In genomic region chr11:134332782-134333181, GRCh38 we compare ENCODE assay signal across 12 cellular contexts. TPM values are rescaled to one million over a fixed set of nuclear protein-coding genes. Genes with fewer than 3 reads are reported as not detected.
A peak's percentile ranks its signal among the peaks of the same experiment; 100 is the strongest.
DNase-seq lines count a peak whose midpoint lies in the region; ATAC-seq and TF ChIP-seq lines count a peak whose summit lies in the region.
"Had no signal": no experiment of that assay in that cellular context is flagged by ENCODE, and none has a peak within 500 bp of the region (broad histone marks: within the 10 kb centered on the region; RNA-seq: fewer than 3 reads in every experiment).

No MANE protein-coding gene starts in this region.

- H3K27ac ChIP-seq in mesodermal cell (ENCODE audit: low read depth, low read length, severe bottlenecking) (no peak overlapping the region), right cardiac atrium (ENCODE audit: low read length) (no peak overlapping the region), MM.1S (ENCODE audit: low read length) (no peak overlapping the region)
- H3K27ac ChIP-seq: spleen had no signal

- H3F3A ChIP-seq in MM.1S (ENCODE audit: insufficient read depth, low read length): no peaks in the 10 kb centered on the region

- no peaks in the 10 kb centered on the region for H3K79me2 ChIP-seq in MM.1S (ENCODE audit: low read length)

- ATAC-seq in right cardiac atrium: no peak

- DNase-seq in activated naive CD4-positive, alpha-beta T cell treated with anti-CD3 and anti-CD28 coated beads, Interleukin-2, amount 50 U/mL, for 16 hours: no peak
- DNase-seq in type B pancreatic cell (ENCODE audit: extremely low spot score, unreplicated experiment) (no peak), NCI-H82 (lab: John Stamatoyannopoulos, UW) (no peak), right cardiac atrium (no peak), MM.1S (no peak)
- DNase-seq: NCI-H187 treated with DMSO at 0.1 percent for 48 hours had no signal

- H3K27me3 Mint-ChIP-seq in activated naive CD4-positive, alpha-beta T cell treated with anti-CD3 and anti-CD28 coated beads, Interleukin-2, amount 50 U/mL, for 24 hours: peaks cover 2% of the 10 kb centered on the region
- peaks cover 10% of the 10 kb centered on the region for H3K27me3 Mint-ChIP-seq in activated naive CD8-positive, alpha-beta T cell
- peaks cover 73% of the 10 kb centered on the region for H3K27me3 Mint-ChIP-seq in type B pancreatic cell

- no peaks in the 10 kb centered on the region for H3K36me3 ChIP-seq in mesodermal cell (ENCODE audit: control insufficient read depth, insufficient read depth, low read length)
- no peaks in the 10 kb centered on the region for H3K36me3 ChIP-seq in MM.1S (replicated peaks; ENCODE audit: insufficient read depth, low read length)
- H3K36me3 ChIP-seq: spleen had no signal

- no peak overlapping the region for H2AFZ ChIP-seq in MM.1S (ENCODE audit: low read length)

- 56 to 100% methylated on average over 1 to 7 of the region's 7 CpGs for WGBS in mesodermal cell (ENCODE audit: insufficient coverage in 2 of 2), 2 experiments
- WGBS in right cardiac atrium: 46% methylated on average over 7 of the region's 7 CpGs

- H3K4me1 ChIP-seq in mesodermal cell (ENCODE audit: control insufficient read depth, insufficient read depth, low read length, poor library complexity, severe bottlenecking) (no peaks in the 10 kb centered on the region), right cardiac atrium (ENCODE audit: control insufficient read depth, insufficient read depth, low read length) (peaks cover 7% of the 10 kb centered on the region), MM.1S (ENCODE audit: low read length) (no peaks in the 10 kb centered on the region)

- intact Hi-C loops in right cardiac atrium (cut with DNase I): no loop called here

- H3K9me2 ChIP-seq in MM.1S (replicated peaks; ENCODE audit: insufficient read depth, low read length): no peaks in the 10 kb centered on the region

- H3K4me1 Mint-ChIP-seq in activated naive CD4-positive, alpha-beta T cell treated with anti-CD3 and anti-CD28 coated beads, Interleukin-2, amount 50 U/mL, for 24 hours: peaks cover 15% of the 10 kb centered on the region
- peaks cover 16% of the 10 kb centered on the region for H3K4me1 Mint-ChIP-seq in activated naive CD8-positive, alpha-beta T cell (ENCODE audit: low read depth)
- peaks cover 4% of the 10 kb centered on the region for H3K4me1 Mint-ChIP-seq in type B pancreatic cell (ENCODE audit: unreplicated experiment)

- no peaks in the 10 kb centered on the region for H3K9me3 Mint-ChIP-seq in activated naive CD4-positive, alpha-beta T cell treated with anti-CD3 and anti-CD28 coated beads, Interleukin-2, amount 50 U/mL, for 24 hours
- no peaks in the 10 kb centered on the region for H3K9me3 Mint-ChIP-seq in activated naive CD8-positive, alpha-beta T cell (ENCODE audit: low read depth)
- H3K9me3 Mint-ChIP-seq in type B pancreatic cell: no peaks in the 10 kb centered on the region

- H3K27ac Mint-ChIP-seq in activated naive CD4-positive, alpha-beta T cell treated with anti-CD3 and anti-CD28 coated beads, Interleukin-2, amount 50 U/mL, for 24 hours: no peak overlapping the region
- H3K27ac Mint-ChIP-seq in activated naive CD8-positive, alpha-beta T cell: no peak overlapping the region
- no peak overlapping the region for H3K27ac Mint-ChIP-seq in type B pancreatic cell

- no peaks in the 10 kb centered on the region for H3K27me3 ChIP-seq in right cardiac atrium (ENCODE audit: control insufficient read depth, insufficient read depth)
- H3K27me3 ChIP-seq in MM.1S (replicated peaks; ENCODE audit: insufficient read depth, low read length): no peaks in the 10 kb centered on the region

- no peak overlapping the region for H3K4me2 ChIP-seq in MM.1S (ENCODE audit: low read depth, low read length)

- H3K36me3 Mint-ChIP-seq in activated naive CD4-positive, alpha-beta T cell treated with anti-CD3 and anti-CD28 coated beads, Interleukin-2, amount 50 U/mL, for 24 hours: no peaks in the 10 kb centered on the region
- H3K36me3 Mint-ChIP-seq in activated naive CD8-positive, alpha-beta T cell: no peaks in the 10 kb centered on the region
- no peaks in the 10 kb centered on the region for H3K36me3 Mint-ChIP-seq in type B pancreatic cell

- TF ChIP-seq CTCF in type B pancreatic cell (conservative IDR thresholded peaks at IDR 0.05): no peak
- no peak for TF ChIP-seq CTCF in MM.1S (IDR thresholded peaks at IDR 0.05; ENCODE audit: low read length)

- H3K4me3 ChIP-seq in mesodermal cell (ENCODE audit: extremely low read depth, insufficient read depth, low read length, poor library complexity, severe bottlenecking) (peak overlapping the region; percentile 49), right cardiac atrium (ENCODE audit: low read length) (no peak overlapping the region), MM.1S (ENCODE audit: low read length) (no peak overlapping the region)

- H3K9ac ChIP-seq in MM.1S (ENCODE audit: low read length): no peak overlapping the region

- no peaks in the 10 kb centered on the region for H4K20me1 ChIP-seq in MM.1S (ENCODE audit: insufficient read depth, low read length)

- peak overlapping the region; percentile 91 for H3K4me3 Mint-ChIP-seq in activated naive CD4-positive, alpha-beta T cell treated with anti-CD3 and anti-CD28 coated beads, Interleukin-2, amount 50 U/mL, for 24 hours
- H3K4me3 Mint-ChIP-seq in activated naive CD8-positive, alpha-beta T cell: peak overlapping the region; percentile 83
- H3K4me3 Mint-ChIP-seq in type B pancreatic cell: peak overlapping the region; percentile 85

- no peaks in the 10 kb centered on the region for H3K9me3 ChIP-seq in mesodermal cell (ENCODE audit: control insufficient read depth, low read length)
- H3K9me3 ChIP-seq in right cardiac atrium (ENCODE audit: control insufficient read depth, low read length): no peaks in the 10 kb centered on the region
- H3K9me3 ChIP-seq in MM.1S (replicated peaks; ENCODE audit: insufficient read depth, low read length): no peaks in the 10 kb centered on the region
- H3K9me3 ChIP-seq: spleen had no signal

RNA-seq across cellular contexts. Expression of gene GLB1L2, which starts 1.0 kb away (rescaled TPM):
- polyA plus RNA-seq in mesodermal cell (2013, experiment 1 of 2): 1.5 TPM
- 1.3 TPM for polyA plus RNA-seq in mesodermal cell (2013, experiment 2 of 2)
- total RNA-seq in type B pancreatic cell (ENCODE audit: low replicate concordance) (5.5 and 11.6 TPM in 2 replicates), right cardiac atrium (1 to 10 TPM in 2 of 4 donors, under 1 TPM in 2; 0.85 to 1.6 (median 1.2) TPM)
- polyA plus RNA-seq in right cardiac atrium: 0.61 TPM

RNA-seq across cellular contexts. Expression of gene GLB1L3, which starts 56.6 kb away (rescaled TPM):
- 0.18 TPM for polyA plus RNA-seq in mesodermal cell (2013, experiment 1 of 2)
- polyA plus RNA-seq in mesodermal cell (2013, experiment 2 of 2): 0.15 TPM
- total RNA-seq in type B pancreatic cell (ENCODE audit: low replicate concordance): not detected in 2 replicates
- not detected for total RNA-seq in right cardiac atrium
- polyA plus RNA-seq in right cardiac atrium: not detected
- total RNA-seq: lung microvascular endothelial cell, RPMI7951 had no signal
